In genomic region chr6:57313711-57314471, GRCh38 we compare ENCODE assay signal across 11 cellular contexts. TPM values are rescaled to one million over a fixed set of nuclear protein-coding genes. Genes with fewer than 3 reads are reported as not detected.
DNase-seq lines count a peak whose midpoint lies in the region; ATAC-seq, FAIRE-seq and TF ChIP-seq lines count a peak whose summit lies in the region.
"Had no signal": no experiment of that assay in that cellular context is flagged by ENCODE, and none has a peak within 500 bp of the region (broad histone marks: within the 10 kb centered on the region; RNA-seq: fewer than 3 reads in every experiment).

No MANE protein-coding gene starts in this region.

- no peak overlapping the region for H2AFZ ChIP-seq in neural progenitor cell (replicated peaks)

- peaks cover 9% of the 10 kb centered on the region for H3K4me1 Mint-ChIP-seq in neural progenitor cell

- H3K36me3 ChIP-seq in neural progenitor cell = peaks cover 7% of the 10 kb centered on the region

- no peak overlapping the region for H3K4me3 Mint-ChIP-seq in neural progenitor cell

- no peak for FAIRE-seq in D721Med (lab: Jason Lieb, UNC)

- peaks cover 9% of the 10 kb centered on the region for H3K4me1 ChIP-seq in neural progenitor cell

- no peak for TF ChIP-seq CTCF in AG09309 (IDR thresholded peaks at IDR 0.05; ENCODE audit: control insufficient read depth, insufficient read depth, low read depth, low read length, missing control alignments)
- TF ChIP-seq CTCF in omental fat pad (IDR thresholded peaks at IDR 0.05) = no peak
- TF ChIP-seq CTCF in neural progenitor cell (IDR thresholded peaks at IDR 0.05) = no peak
- TF ChIP-seq CTCF in D721Med (IDR thresholded peaks at IDR 0.05; ENCODE audit: insufficient read depth, missing control alignments) = no peak

- H3K4me2 ChIP-seq in neural progenitor cell = no peak overlapping the region

- H3K9me3 ChIP-seq in neural progenitor cell (ENCODE audit: low read depth) = no peaks in the 10 kb centered on the region

- peak; percentile 100 for DNase-seq in AG09309 (ENCODE audit: low read depth)
- peak; percentile 77 for DNase-seq in NCI-H446 treated with DMSO at 0.1 percent for 48 hours (lab: John Stamatoyannopoulos, UW)
- peak; percentile 81 for DNase-seq in epithelial cell of prostate (ENCODE audit: low read depth, low spot score)
- DNase-seq in omental fat pad (ENCODE audit: low spot score) = no peak
- no peak for DNase-seq in neural progenitor cell (ENCODE audit: low spot score)
- DNase-seq in D721Med (ENCODE audit: insufficient read length, low spot score) = no peak
- no peak for DNase-seq in NCI-H146 (lab: John Stamatoyannopoulos, UW)
- no peak for DNase-seq in NCI-H345 (lab: John Stamatoyannopoulos, UW)
- DNase-seq: GF-D8, NCI-H748 treated with DMSO at 0.1 percent for 48 hours, substantia nigra had no signal

- peaks cover 3% of the 10 kb centered on the region for H4K20me1 ChIP-seq in neural progenitor cell (ENCODE audit: low read depth)

- peaks cover 4% of the 10 kb centered on the region for H3K36me3 Mint-ChIP-seq in neural progenitor cell

- no peaks in the 10 kb centered on the region for H3K27me3 ChIP-seq in neural progenitor cell

- peaks cover 15% of the 10 kb centered on the region for H3K79me2 ChIP-seq in neural progenitor cell (ENCODE audit: low read depth)

- no peaks in the 10 kb centered on the region for H3F3A ChIP-seq in neural progenitor cell (ENCODE audit: low read depth)

- peaks cover 7% of the 10 kb centered on the region for H3K9me3 Mint-ChIP-seq in neural progenitor cell

- peak; percentile 94 for ATAC-seq in omental fat pad (ENCODE audit: low FRiP score)

- no peak overlapping the region for H3K9ac ChIP-seq in neural progenitor cell

- H3K4me3 ChIP-seq in AG09309 (ENCODE audit: control insufficient read depth, low read depth, low read length) (no peak overlapping the region), neural progenitor cell (no peak overlapping the region)

- H3K27me3 Mint-ChIP-seq in neural progenitor cell (ENCODE audit: insufficient read depth, low read depth) = no peaks in the 10 kb centered on the region

- H3K27ac ChIP-seq in epithelial cell of prostate = peak overlapping the region; percentile 85
- no peak overlapping the region for H3K27ac ChIP-seq in neural progenitor cell

- H3K27ac Mint-ChIP-seq in neural progenitor cell = no peak overlapping the region

RNA-seq across cellular contexts. Expression of gene PRIM2, which starts 3.5 kb away (rescaled TPM):
- 10 to 100 TPM in 1 of 4 donors, 1 to 10 TPM in 3; 5.6 to 19.5 (median 6.9) TPM for total RNA-seq in omental fat pad
- 52.8 and 81.0 TPM in 2 replicates for total RNA-seq in neural progenitor cell (ENCODE audit: low replicate concordance)

Comparison
In these comparisons a context has a peak if more than half of its experiments do, and no peak if none do; other contexts are left out.
1. DNase-seq: peak in AG09309 (single experiment), NCI-H446 treated with DMSO at 0.1 percent for 48 hours (single experiment) and epithelial cell of prostate (single experiment); none in omental fat pad (single experiment), neural progenitor cell (single experiment), D721Med (single experiment), NCI-H146 (single experiment) and NCI-H345 (single experiment).